1 cellular context compared by ENCODE assay signal in genomic region chr11:62025429-62026105, GRCh38.
TF ChIP-seq lines count a peak whose summit lies in the region.

No MANE protein-coding gene starts in this region.

TF ChIP-seq in K562, 482 proteins besides CTCF, POLR2A, EP300 and RAD21 (continued from another document and continues in another):
- TF ChIP-seq GTF2B (IDR thresholded peaks at IDR 0.05; ENCODE audit: extremely low read depth, insufficient read length) = no peak
- peak in 1 of 3 experiments; percentile 96; a peak in 3 of 6 replicates for TF ChIP-seq ZBTB11 (CRISPR knock-in tag; IDR thresholded peaks at IDR 0.05)
- TF ChIP-seq E2F5 (CRISPR knock-in tag; IDR thresholded peaks at IDR 0.05) = no peak
- TF ChIP-seq HCFC1 (IDR thresholded peaks at IDR 0.05; ENCODE audit: low read depth, low read length) = peak; percentile 48; the same call in 1 of the 2 replicates
- TF ChIP-seq ZNF174 (CRISPR knock-in tag; IDR thresholded peaks at IDR 0.05) = no peak
- TF ChIP-seq PHF21A (IDR thresholded peaks at IDR 0.05; ENCODE audit: borderline replicate concordance, low read depth) = no peak; the same call in 1 of the 2 replicates
- peak; percentile 97 for TF ChIP-seq DPF2 (IDR thresholded peaks at IDR 0.05)
- TF ChIP-seq ZBTB49 (CRISPR knock-in tag; IDR thresholded peaks at IDR 0.05; ENCODE audit: borderline replicate concordance) = peak; percentile 91; the same call in 1 of the 2 replicates
- TF ChIP-seq BACH1 (tag; IDR thresholded peaks at IDR 0.05) = peak; percentile 77; the same call in 1 of the 2 replicates
- no peak for TF ChIP-seq ZNF280A (IDR thresholded peaks at IDR 0.05; ENCODE audit: low read depth, partially characterized antibody)
- TF ChIP-seq ZNF3 (CRISPR knock-in tag; IDR thresholded peaks at IDR 0.05) = no peak
- peak; percentile 92 for TF ChIP-seq SMARCE1 (IDR thresholded peaks at IDR 0.05)
- TF ChIP-seq GMEB1 (CRISPR knock-in tag; IDR thresholded peaks at IDR 0.05) = no peak; the same call in 1 of the 2 replicates
- TF ChIP-seq TOE1 (IDR thresholded peaks at IDR 0.05; ENCODE audit: borderline replicate concordance) = peak; percentile 91
- no peak for TF ChIP-seq TOE1 (CRISPR knock-in tag; IDR thresholded peaks at IDR 0.05; ENCODE audit: borderline replicate concordance, low read depth)
- TF ChIP-seq BRCA1 (IDR thresholded peaks at IDR 0.05) = no peak
- TF ChIP-seq BRCA1 (CRISPR knock-in tag; IDR thresholded peaks at IDR 0.05) = no peak
- no peak for TF ChIP-seq ZNF165 (CRISPR knock-in tag; IDR thresholded peaks at IDR 0.05; ENCODE audit: borderline replicate concordance)
- no peak for TF ChIP-seq ARID2 (IDR thresholded peaks at IDR 0.05)
- no peak for TF ChIP-seq ZNF695 (CRISPR knock-in tag; IDR thresholded peaks at IDR 0.05)
- TF ChIP-seq NCOR1 (IDR thresholded peaks at IDR 0.05) = peak; percentile 97
- TF ChIP-seq ZNF311 (CRISPR knock-in tag; IDR thresholded peaks at IDR 0.05) = 0 out of 2 replicates have a peak, but pooled peaks have one; percentile 20
- TF ChIP-seq STAT5A (IDR thresholded peaks at IDR 0.05; ENCODE audit: borderline replicate concordance, low read length) = peak; percentile 78
- no peak for TF ChIP-seq CAMTA2 (CRISPR knock-in tag; conservative IDR thresholded peaks at IDR 0.05)
- TF ChIP-seq FOSL1 (tag; conservative IDR thresholded peaks at IDR 0.05) = peak; percentile 96
- TF ChIP-seq ZNF696 (CRISPR knock-in tag; conservative IDR thresholded peaks at IDR 0.05) = no peak
- peak; percentile 88 for TF ChIP-seq ARID3A (IDR thresholded peaks at IDR 0.05; ENCODE audit: borderline replicate concordance, low read depth, low read length)
- no peak for TF ChIP-seq RBM15 (IDR thresholded peaks at IDR 0.05; ENCODE audit: insufficient read depth, low read length)
- TF ChIP-seq NCOA1 (IDR thresholded peaks at IDR 0.05; ENCODE audit: low read depth) = peak; percentile 95
- TF ChIP-seq SUPT5H (IDR thresholded peaks at IDR 0.05) = no peak
- TF ChIP-seq ARID4B (CRISPR knock-in tag; IDR thresholded peaks at IDR 0.05) = peak; percentile 89
- TF ChIP-seq ZNF282 (CRISPR knock-in tag; IDR thresholded peaks at IDR 0.05) = no peak
- TF ChIP-seq ZNF512 (tag; IDR thresholded peaks at IDR 0.05) = no peak
- TF ChIP-seq SIX5 (IDR thresholded peaks at IDR 0.05; ENCODE audit: borderline replicate concordance in 1 of 2, insufficient read depth in 1 of 2, low read depth in 1 of 2, low read length in 2 of 2) = no peak
- no peak for TF ChIP-seq XRCC4 (IDR thresholded peaks at IDR 0.05; ENCODE audit: extremely low read depth, insufficient read depth, insufficient read length)
- TF ChIP-seq RNF219 (CRISPR knock-in tag; IDR thresholded peaks at IDR 0.05) = no peak
- TF ChIP-seq ZNF143 (CRISPR knock-in tag; IDR thresholded peaks at IDR 0.05) = no peak; the same call in 1 of the 2 replicates
